Comparison of ENCODE assay signal across 8 cellular contexts in genomic region chr17:2094891-2095535, GRCh38. TPM values are rescaled to one million over a fixed set of nuclear protein-coding genes. Genes with fewer than 3 reads are reported as not detected.
DNase-seq lines count a peak whose midpoint lies in the region; ATAC-seq, FAIRE-seq and TF ChIP-seq lines count a peak whose summit lies in the region.

No MANE protein-coding gene starts in this region.

- POLR2A ChIA-PET in SK-N-SH (lab: Yijun Ruan, JAX), result no interaction called here

- peak; percentile 72 for TF ChIP-seq RAD21 in SK-N-SH (IDR thresholded peaks at IDR 0.05; ENCODE audit: low read length)

- no peaks in the 10 kb centered on the region for H3K9me2 ChIP-seq in SK-N-SH

- peaks cover 6% of the 10 kb centered on the region; the same call in 1 of the 2 replicates for H3K79me2 ChIP-seq in SK-N-SH (ENCODE audit: insufficient read depth)

- FAIRE-seq in GM12892 (lab: Jason Lieb, UNC), result peak; percentile 70

- no peaks in the 10 kb centered on the region for H3K9me3 ChIP-seq in SK-N-SH

- peak; percentile 55 for TF ChIP-seq CTCF in SK-N-SH (IDR thresholded peaks at IDR 0.05)

- WGBS in SK-N-SH (ENCODE audit: low lambda C conversion rate), result 87% methylated on average over 12 of the region's 12 CpGs

- H3F3A ChIP-seq in SK-N-SH (replicated peaks; ENCODE audit: insufficient read depth), result peaks cover 16% of the 10 kb centered on the region

- H3K36me3 ChIP-seq in SK-N-SH (replicated peaks in 1 of 2; ENCODE audit: control insufficient read depth in 1 of 2, insufficient read depth in 2 of 2, low read length in 1 of 2), result no peaks in the 10 kb centered on the region

- TF ChIP-seq EP300 in SK-N-SH (IDR thresholded peaks at IDR 0.05; ENCODE audit: borderline replicate concordance in 1 of 2, low read depth in 1 of 2, low read length in 1 of 2), result no peak

- no peaks in the 10 kb centered on the region for H4K20me1 ChIP-seq in SK-N-SH (ENCODE audit: insufficient read depth)

- CTCF ChIA-PET in SK-N-SH (lab: Yijun Ruan, JAX), result interaction anchor here (0.6 to 5.2 kb wide), 18 partner anchors 9 to 149 kb away, joined by 3 to 35 read pairs (median 4); partner anchors contain the start of gene HIC1

- DNase-seq in GM12892 (ENCODE audit: insufficient read length) (no peak), SK-N-SH (peak; percentile 37), head of caudate nucleus (peak in 37 of 42 donors; percentile 23 to 75 (median 49)), sciatic nerve (ENCODE audit: low spot score) (no peak), SW 1271 (lab: John Stamatoyannopoulos, UW) (no peak)
- DNase-seq in stimulated activated CD4-positive, alpha-beta T cell treated with anti-CD3 and anti-CD28 coated beads, Interleukin-4, amount 100 ng/mL, for 24 hours, result no peak
- DNase-seq in activated CD4-positive, alpha-beta T cell treated with anti-CD3 and anti-CD28 coated beads, Interleukin-2, amount 50 U/mL, for 4 hours, result no peak

- intact Hi-C loops in head of caudate nucleus (cut with DNase I), result no loop called here
- intact Hi-C loops in sciatic nerve (cut with DNase I), result no loop called here

- H3K4me3 ChIP-seq in SK-N-SH (ENCODE audit: low read depth in 2 of 2, low read length in 1 of 2), result no peak overlapping the region

- ATAC-seq in sciatic nerve, result peak; percentile 38
- ATAC-seq in GM18868 (IDR thresholded peaks at IDR 0.05; ENCODE audit: unreplicated experiment), result no peak

- no peak for TF ChIP-seq POLR2A in GM12892 (IDR thresholded peaks at IDR 0.05; ENCODE audit: low read depth, low read length)

- H3K4me1 ChIP-seq in SK-N-SH (ENCODE audit: control insufficient read depth in 1 of 2, insufficient read depth in 2 of 2, low read depth in 1 of 2, low read length in 1 of 2), result peaks cover 13 to 19% of the 10 kb centered on the region in 2 experiments; a peak in 3 of 4 replicates

- H3K4me2 ChIP-seq in SK-N-SH, result no peak overlapping the region

- no peaks in the 10 kb centered on the region for H3K27me3 ChIP-seq in SK-N-SH (ENCODE audit: insufficient read depth)

- H2AFZ ChIP-seq in SK-N-SH (ENCODE audit: low read depth), result no peak overlapping the region

- peak overlapping the region in 1 of 2 experiments; percentile 29; a peak in 1 of 4 replicates for H3K27ac ChIP-seq in SK-N-SH (ENCODE audit: low read depth in 2 of 2, low read length in 1 of 2)

- no peak overlapping the region for H3K9ac ChIP-seq in SK-N-SH

TF ChIP-seq in SK-N-SH, 30 proteins besides CTCF, POLR2A, EP300 and RAD21:
- TF ChIP-seq FOXM1 (IDR thresholded peaks at IDR 0.05; ENCODE audit: low read depth) (no peak), SMC3 (IDR thresholded peaks at IDR 0.05; ENCODE audit: low read depth, low read length) (peak; percentile 78)

RNA-seq across cellular contexts. Expression of gene HIC1, which starts 40.1 kb away (rescaled TPM):
- 8.3 TPM for polyA plus RNA-seq in GM12892 (2012; ENCODE audit: missing spikeins)
- 3.8 and 6.4 TPM in 2 replicates for polyA plus RNA-seq in SK-N-SH (2012; rRNA removed)
- 2.1 and 3.1 TPM in 2 replicates for polyA plus RNA-seq in SK-N-SH (2012; cell fraction: cytosol; rRNA removed)
- 13.7 and 15.5 TPM in 2 replicates for polyA plus RNA-seq in SK-N-SH (2012; cell fraction: nucleus; rRNA removed)
- 85.0 TPM for total RNA-seq in sciatic nerve

RNA-seq across cellular contexts. Expression of gene OVCA2, which starts 53.2 kb away (rescaled TPM):
- 19.0 TPM for polyA plus RNA-seq in GM12892 (2012; ENCODE audit: missing spikeins)
- polyA plus RNA-seq in SK-N-SH (2012; rRNA removed), result 58.1 and 59.2 TPM in 2 replicates
- 39.2 and 51.0 TPM in 2 replicates for polyA plus RNA-seq in SK-N-SH (2012; cell fraction: cytosol; rRNA removed)
- 34.5 and 38.7 TPM in 2 replicates for polyA plus RNA-seq in SK-N-SH (2012; cell fraction: nucleus; rRNA removed)
- 12.9 TPM for total RNA-seq in sciatic nerve

Comparison
In these comparisons a context has a peak if more than half of its experiments do, and no peak if none do; other contexts are left out.
1. DNase-seq: peak in SK-N-SH (single experiment) and head of caudate nucleus (37 of 42); none in GM12892 (single experiment), sciatic nerve (single experiment), stimulated activated CD4-positive, alpha-beta T cell treated with anti-CD3 and anti-CD28 coated beads, Interleukin-4, amount 100 ng/mL, for 24 hours (single experiment), activated CD4-positive, alpha-beta T cell treated with anti-CD3 and anti-CD28 coated beads, Interleukin-2, amount 50 U/mL, for 4 hours (0 of 2) and SW 1271 (0 of 2).